In genomic region chrX:19748898-19749680, GRCh38 we compare ENCODE assay signal across 17 cellular contexts.
DNase-seq lines count a peak whose midpoint lies in the region; ATAC-seq and TF ChIP-seq lines count a peak whose summit lies in the region.
"Had no signal": no experiment of that assay in that cellular context is flagged by ENCODE, and none has a peak within 500 bp of the region (broad histone marks: within the 10 kb centered on the region; RNA-seq: fewer than 3 reads in every experiment).

No MANE protein-coding gene starts in this region.

- no peaks in the 10 kb centered on the region for H3K27me3 ChIP-seq in BLaER1
- no peaks in the 10 kb centered on the region for H3K27me3 ChIP-seq in effector memory CD4-positive, alpha-beta T cell (replicated peaks; ENCODE audit: control insufficient read depth, insufficient read depth, low read length, poor library complexity, severe bottlenecking)
- H3K27me3 ChIP-seq: ascending aorta, stomach had no signal

- H3K4me3 Mint-ChIP-seq in Calu3 (ENCODE audit: low read depth, unreplicated experiment): peak overlapping the region; percentile 42
- peak overlapping the region; percentile 16 for H3K4me3 Mint-ChIP-seq in T-helper 1 cell treated with Interleukin-12 subunit alpha and Interleukin-12 subunit beta and Interleukin-4 antibody, amounts not matched to agents 30 μg/mL and 1 μg/mL, for 36 hours
- H3K4me3 Mint-ChIP-seq: HFFc6 had no signal

- H3K27ac ChIP-seq in BLaER1: peak overlapping the region; percentile 88
- H3K27ac ChIP-seq in effector memory CD4-positive, alpha-beta T cell (ENCODE audit: insufficient read depth, low read length, poor library complexity, severe bottlenecking): peak overlapping the region; percentile 89
- H3K27ac ChIP-seq: ascending aorta, coronary artery, parathyroid adenoma, VCaP had no signal

- no peak overlapping the region for H3K4me3 ChIP-seq in BLaER1
- H3K4me3 ChIP-seq in effector memory CD4-positive, alpha-beta T cell (ENCODE audit: insufficient read depth, low read depth, low read length, poor library complexity, severe bottlenecking): no peak overlapping the region
- H3K4me3 ChIP-seq: ascending aorta, coronary artery, skin epidermis, stomach had no signal

- H3K36me3 ChIP-seq in BLaER1: 0 out of 2 replicates have a peak, but pooled peaks cover 4% of the 10 kb centered on the region
- no peaks in the 10 kb centered on the region for H3K36me3 ChIP-seq in effector memory CD4-positive, alpha-beta T cell (ENCODE audit: control insufficient read depth, insufficient read depth, low read length)
- H3K36me3 ChIP-seq: ascending aorta, stomach had no signal

- no peak for DNase-seq in Calu3
- no peak for DNase-seq in effector memory CD4-positive, alpha-beta T cell
- no peak for DNase-seq in left ventricle myocardium superior
- no peak for DNase-seq in NCI-H82 (lab: John Stamatoyannopoulos, UW)
- no peak for DNase-seq in NCI-H526 treated with DMSO at 0.1 percent for 48 hours (lab: John Stamatoyannopoulos, UW)
- DNase-seq: EL, HFFc6, NCI-H446, stomach had no signal

- H3K9me3 ChIP-seq in BLaER1: peaks cover 11% of the 10 kb centered on the region; the same call in 1 of the 2 replicates
- peaks cover 5% of the 10 kb centered on the region for H3K9me3 ChIP-seq in effector memory CD4-positive, alpha-beta T cell (ENCODE audit: control insufficient read depth, low read length)
- H3K9me3 ChIP-seq: ascending aorta had no signal

- peaks cover 97% of the 10 kb centered on the region for H3K4me1 ChIP-seq in BLaER1
- peaks cover 65% of the 10 kb centered on the region for H3K4me1 ChIP-seq in effector memory CD4-positive, alpha-beta T cell (ENCODE audit: control insufficient read depth, insufficient read depth, low read length, poor library complexity, severe bottlenecking)
- H3K4me1 ChIP-seq: ascending aorta, stomach had no signal

- BruUV-seq in Calu3 (replicated peaks; lab: Mats Ljungman, UMichigan): no TSS peak

- H4K20me1 ChIP-seq in BLaER1: no peaks in the 10 kb centered on the region

- H3K4me1 Mint-ChIP-seq in Calu3 (ENCODE audit: low read depth, unreplicated experiment): peaks cover 44% of the 10 kb centered on the region
- peaks cover 71% of the 10 kb centered on the region for H3K4me1 Mint-ChIP-seq in T-helper 1 cell treated with Interleukin-12 subunit alpha and Interleukin-12 subunit beta and Interleukin-4 antibody, amounts not matched to agents 30 μg/mL and 1 μg/mL, for 36 hours (ENCODE audit: low read depth)

- no peak overlapping the region for H3K27ac Mint-ChIP-seq in Calu3 (ENCODE audit: unreplicated experiment)
- peak overlapping the region; percentile 98 for H3K27ac Mint-ChIP-seq in T-helper 1 cell treated with Interleukin-12 subunit alpha and Interleukin-12 subunit beta and Interleukin-4 antibody, amounts not matched to agents 30 μg/mL and 1 μg/mL, for 36 hours
- H3K27ac Mint-ChIP-seq: HFFc6 had no signal

- peak overlapping the region; percentile 74 for H3K4me2 ChIP-seq in BLaER1

- no peak for TF ChIP-seq CTCF in Calu3 (IDR thresholded peaks at IDR 0.05; ENCODE audit: unreplicated experiment)

- intact Hi-C loops in Calu3 (cut with micrococcal nuclease; ENCODE audit: unreplicated experiment) (no loop called here), left ventricle myocardium superior (cut with micrococcal nuclease) (loop anchor here (10.0 kb wide), 1 partner anchor 136 kb away; the partner anchor contains the start of gene SH3KBP1)

- no peaks in the 10 kb centered on the region for H3K27me3 Mint-ChIP-seq in Calu3 (ENCODE audit: unreplicated experiment)
- H3K27me3 Mint-ChIP-seq in T-helper 1 cell treated with Interleukin-12 subunit alpha and Interleukin-12 subunit beta and Interleukin-4 antibody, amounts not matched to agents 30 μg/mL and 1 μg/mL, for 36 hours (ENCODE audit: low read depth): no peaks in the 10 kb centered on the region

- CTCF ChIA-PET in Calu3 (lab: Charles Lee): interaction anchor here (0.6 kb wide), 1 partner anchor 261 kb away, joined by 4 read pairs; no protein-coding TSS in a partner anchor

- peak overlapping the region; percentile 71; the same call in 1 of the 2 replicates for H3K9ac ChIP-seq in BLaER1
- H3K9ac ChIP-seq: parathyroid adenoma had no signal

- no peak for ATAC-seq in left ventricle myocardium superior
- ATAC-seq in HG02759 (IDR thresholded peaks at IDR 0.05; ENCODE audit: unreplicated experiment): no peak

- H3K9me3 Mint-ChIP-seq in Calu3 (ENCODE audit: low read depth, unreplicated experiment): no peaks in the 10 kb centered on the region
- no peaks in the 10 kb centered on the region for H3K9me3 Mint-ChIP-seq in T-helper 1 cell treated with Interleukin-12 subunit alpha and Interleukin-12 subunit beta and Interleukin-4 antibody, amounts not matched to agents 30 μg/mL and 1 μg/mL, for 36 hours
- H3K9me3 Mint-ChIP-seq: HFFc6 had no signal

- H3K36me3 Mint-ChIP-seq in Calu3 (ENCODE audit: insufficient read depth, unreplicated experiment): peaks cover 5% of the 10 kb centered on the region
- peaks cover 27% of the 10 kb centered on the region for H3K36me3 Mint-ChIP-seq in T-helper 1 cell treated with Interleukin-12 subunit alpha and Interleukin-12 subunit beta and Interleukin-4 antibody, amounts not matched to agents 30 μg/mL and 1 μg/mL, for 36 hours (ENCODE audit: low read depth)
